In genomic region chr5:89276566-89277305, GRCh38 we compare ENCODE assay signal across 22 cellular contexts.
A peak's percentile ranks its signal among the peaks of the same experiment; 100 is the strongest.
DNase-seq lines count a peak whose midpoint lies in the region; ATAC-seq, FAIRE-seq and TF ChIP-seq lines count a peak whose summit lies in the region.
"Had no signal": no experiment of that assay in that cellular context is flagged by ENCODE, and none has a peak within 500 bp of the region (broad histone marks: within the 10 kb centered on the region; RNA-seq: fewer than 3 reads in every experiment).

No MANE protein-coding gene starts in this region.

- H3K36me3 ChIP-seq in K562 (ENCODE audit: control insufficient read depth, insufficient read depth, low read length) = no peaks in the 10 kb centered on the region; the same call in 2 of the 3 replicates
- H3K36me3 ChIP-seq in esophagus squamous epithelium = no peaks in the 10 kb centered on the region
- H3K36me3 ChIP-seq: upper lobe of left lung had no signal

- TF ChIP-seq EP300 in K562 (IDR thresholded peaks at IDR 0.05; ENCODE audit: low read length) = no peak

- POLR2A ChIA-PET in K562 (lab: Yijun Ruan, JAX) = no interaction called here

- in situ Hi-C loops in K562 (cut with MboI) = no loop called here

- H3K27me3 ChIP-seq in K562 (ENCODE audit: control insufficient read depth in 2 of 2, insufficient read depth in 2 of 2, low read length in 2 of 2) (no peaks in the 10 kb centered on the region), esophagus squamous epithelium (no peaks in the 10 kb centered on the region)
- H3K27me3 ChIP-seq: upper lobe of left lung had no signal

- FAIRE-seq in K562 (lab: Jason Lieb, UNC) = no peak
- FAIRE-seq: colon had no signal

- DNase-seq in Daoy (ENCODE audit: low read depth) = peak; percentile 42
- DNase-seq in M059J (ENCODE audit: low read depth) = peak; percentile 67
- no peak for DNase-seq in K562 (ENCODE audit: extremely low read depth in 1 of 4, low spot score in 3 of 4)
- DNase-seq in kidney glomerular epithelial cell (lab: John Stamatoyannopoulos, UW) = peak; percentile 34
- no peak for DNase-seq in esophagus squamous epithelium (lab: John Stamatoyannopoulos, UW)
- DNase-seq in stimulated activated CD4-positive, alpha-beta T cell treated with anti-CD3 and anti-CD28 coated beads, Interleukin-2, amount 100 ng/mL, for 24 hours = no peak
- no peak for DNase-seq in NCI-H345 treated with DMSO at 0.1 percent for 48 hours (lab: John Stamatoyannopoulos, UW; ENCODE audit: unreplicated experiment)
- DNase-seq: activated CD4-positive, alpha-beta T cell treated with anti-CD3 and anti-CD28 coated beads for 1 hour; activated effector memory CD4-positive, alpha-beta T cell treated with anti-CD3 and anti-CD28 coated beads, Interleukin-2, amount 50 U/mL, for 16 hours; amygdala; CD4-positive, CD25-positive, alpha-beta regulatory T cell; DMS79; erythroblast; islet precursor cell; NCI-H2029 treated with DMSO at 0.1 percent for 48 hours; NCI-H510A; retina; stimulated activated naive CD4-positive, alpha-beta T cell treated with Interleukin-2 at 50 U/mL for 16 hours; T-helper 9 cell; upper lobe of left lung had no signal

- TF ChIP-seq CTCF in K562 (IDR thresholded peaks at IDR 0.05 in 2 of 3, conservative IDR thresholded peaks at IDR 0.05 in 1 of 3; ENCODE audit: insufficient read depth in 2 of 3, low read depth in 1 of 3, low read length in 3 of 3) (no peak), esophagus squamous epithelium (IDR thresholded peaks at IDR 0.05) (no peak)

- no peaks in the 10 kb centered on the region for H3K9me1 ChIP-seq in K562 (ENCODE audit: control insufficient read depth, insufficient read depth, low read length)

- H3K9me3 ChIP-seq in K562 (replicated peaks; ENCODE audit: control insufficient read depth, insufficient read depth, low read depth, low read length) (no peaks in the 10 kb centered on the region), esophagus squamous epithelium (no peaks in the 10 kb centered on the region)
- H3K9me3 ChIP-seq: upper lobe of left lung had no signal

- TF ChIP-seq POLR2A in K562 (conservative IDR thresholded peaks at IDR 0.05) (no peak), esophagus squamous epithelium (IDR thresholded peaks at IDR 0.05) (no peak)

- no peak overlapping the region for H3K4me3 ChIP-seq in K562
- H3K4me3 ChIP-seq in esophagus squamous epithelium = no peak overlapping the region
- H3K4me3 ChIP-seq: upper lobe of left lung had no signal

- no peak for TF ChIP-seq RAD21 in K562 (CRISPR knock-in tag; conservative IDR thresholded peaks at IDR 0.05 in 1 of 2, IDR thresholded peaks at IDR 0.05 in 1 of 2)

- no peak overlapping the region for H3K9ac ChIP-seq in K562 (ENCODE audit: insufficient read depth in 1 of 2, low read depth in 2 of 2, low read length in 2 of 2)

- H3K27ac ChIP-seq in K562 (ENCODE audit: extremely low read depth, low read depth, low read length) (no peak overlapping the region), esophagus squamous epithelium (no peak overlapping the region)
- H3K27ac ChIP-seq: upper lobe of left lung had no signal

- 31% methylated on average over 1 of the region's 1 CpG for WGBS in K562 (ENCODE audit: insufficient coverage, low coverage, missing lambda C conversion rate)
- 72 to 84% methylated on average over 1 of the region's 1 CpG for WGBS in esophagus squamous epithelium, 2 donors

- no peaks in the 10 kb centered on the region for H4K20me1 ChIP-seq in K562 (replicated peaks; ENCODE audit: control insufficient read depth, insufficient read depth, low read length)

- no TSS peak for BruUV-seq in K562 (replicated peaks; lab: Mats Ljungman, UMichigan)

- H2AFZ ChIP-seq in K562 (ENCODE audit: low read depth, low read length) = no peak overlapping the region

- intact Hi-C loops in K562 (cut with micrococcal nuclease) = loop anchor here (5.0 to 10.0 kb wide), 2 partner anchors 121 to 542 kb away; no protein-coding TSS in a partner anchor
- intact Hi-C loops in esophagus squamous epithelium (cut with DNase I) = no loop called here

- no peak for ATAC-seq in K562
- no peak for ATAC-seq in GM18502 (IDR thresholded peaks at IDR 0.05; ENCODE audit: poor library complexity, unreplicated experiment)

- H3K79me2 ChIP-seq in K562 (ENCODE audit: control insufficient read depth, insufficient read depth, low read length) = no peaks in the 10 kb centered on the region

- H3K4me1 ChIP-seq in K562 (replicated peaks in 1 of 2; ENCODE audit: control insufficient read depth in 2 of 2, insufficient read depth in 2 of 2, low read length in 2 of 2) (peaks cover 0 to 23% of the 10 kb centered on the region in 2 experiments; a peak in 3 of 5 replicates), esophagus squamous epithelium (no peaks in the 10 kb centered on the region)
- H3K4me1 ChIP-seq: upper lobe of left lung had no signal

- H3K4me2 ChIP-seq in K562 (ENCODE audit: insufficient read depth, low read length) = no peak overlapping the region

- CTCF ChIA-PET in K562 (lab: Yijun Ruan, JAX; ENCODE audit: low intra/inter-chr PET ratio) = no interaction called here

TF ChIP-seq in K562, 482 proteins besides CTCF, POLR2A, EP300 and RAD21:
- TF ChIP-seq ZNF146 (CRISPR knock-in tag; IDR thresholded peaks at IDR 0.05; ENCODE audit: unreplicated experiment) (no peak), MAX (CRISPR knock-in tag; IDR thresholded peaks at IDR 0.05) (no peak), MAFG (tag; conservative IDR thresholded peaks at IDR 0.05) (peak; percentile 33; the same call in 1 of the 2 replicates), GTF2E2 (tag; IDR thresholded peaks at IDR 0.05) (no peak), STAT6 (CRISPR knock-in tag; IDR thresholded peaks at IDR 0.05) (no peak), ZNF24 (IDR thresholded peaks at IDR 0.05) (no peak)

Comparison
In these comparisons a context has a peak if more than half of its experiments do, and no peak if none do; other contexts are left out.
1. DNase-seq: peak in Daoy (single experiment), M059J (single experiment) and kidney glomerular epithelial cell (single experiment); none in K562 (0 of 4), esophagus squamous epithelium (single experiment), stimulated activated CD4-positive, alpha-beta T cell treated with anti-CD3 and anti-CD28 coated beads, Interleukin-2, amount 100 ng/mL, for 24 hours (0 of 2) and NCI-H345 treated with DMSO at 0.1 percent for 48 hours (single experiment).